8 cellular contexts compared by ENCODE assay signal in the genomic region with DNA sequence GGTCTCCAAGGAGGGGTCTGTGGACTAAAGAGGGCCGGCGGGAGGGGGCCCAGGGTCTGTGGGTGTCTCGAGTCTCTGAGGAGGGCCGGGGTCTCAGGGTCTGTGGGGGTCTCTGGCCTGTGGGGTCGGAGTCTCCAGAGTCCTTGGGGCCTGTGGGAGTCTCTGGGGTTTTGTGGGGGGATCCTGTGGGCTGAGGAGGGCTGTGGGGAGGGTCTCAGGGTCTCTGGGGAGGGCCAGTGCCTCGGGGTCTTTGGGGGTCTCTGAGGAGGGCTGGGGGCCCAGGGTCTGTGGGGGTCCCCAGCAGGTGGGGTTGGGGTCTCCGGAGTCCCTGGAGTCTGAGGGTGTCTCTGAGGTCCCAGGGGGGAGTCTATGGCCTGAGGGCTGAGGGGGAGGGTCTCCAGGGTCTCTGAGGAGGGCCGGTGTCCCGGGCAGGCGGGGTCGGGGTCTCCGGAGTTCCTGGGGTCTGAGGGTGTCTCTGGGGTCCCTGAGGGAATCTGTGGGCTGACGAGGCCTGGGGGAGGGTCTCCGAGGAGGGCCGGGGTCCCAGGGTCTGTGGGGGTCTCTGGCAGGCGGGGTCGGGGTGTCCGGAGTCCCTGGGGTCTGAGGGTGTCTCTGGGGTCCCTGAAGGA. TPM values are rescaled to one million over a fixed set of nuclear protein-coding genes. Genes with fewer than 3 reads are reported as not detected.
DNase-seq lines count a peak whose midpoint lies in the region; ATAC-seq lines count a peak whose summit lies in the region.

No MANE protein-coding gene starts in this region.

- peaks cover 0 to 2% of the 10 kb centered on the region in 2 donors for H3K9me3 Mint-ChIP-seq in stimulated activated naive B cell treated with anti-CD40 and anti-IgM and Interleukin-4, amounts not matched to agents 10 μg/mL and 1 μg/mL and 100 μg/mL, for 72 hours

- H3K9me3 ChIP-seq in HUES64 (ENCODE audit: insufficient read depth, low read depth, low read length) (no peaks in the 10 kb centered on the region), iPS-20b (ENCODE audit: insufficient read depth, low read depth, low read length) (no peaks in the 10 kb centered on the region)

- peak overlapping the region; percentile 79 to 86 for H3K4me3 Mint-ChIP-seq in stimulated activated naive B cell treated with anti-CD40 and anti-IgM and Interleukin-4, amounts not matched to agents 10 μg/mL and 1 μg/mL and 100 μg/mL, for 72 hours

- H3K4me3 ChIP-seq in HUES64 (ENCODE audit: low read length) (peak overlapping the region; percentile 89), iPS-20b (ENCODE audit: low read length) (peak overlapping the region; percentile 81)

- H3K27ac Mint-ChIP-seq in stimulated activated naive B cell treated with anti-CD40 and anti-IgM and Interleukin-4, amounts not matched to agents 10 μg/mL and 1 μg/mL and 100 μg/mL, for 72 hours = peak overlapping the region; percentile 93

- no peak for ATAC-seq in stimulated activated naive B cell treated with anti-CD40 and anti-IgM and Interleukin-4, amounts not matched to agents 10 μg/mL and 1 μg/mL and 100 μg/mL, for 72 hours (replicated peaks)
- no peak for ATAC-seq in GM18861 (IDR thresholded peaks at IDR 0.05; ENCODE audit: unreplicated experiment)
- no peak for ATAC-seq in HG02759 (IDR thresholded peaks at IDR 0.05; ENCODE audit: unreplicated experiment)

- DNase-seq in stimulated activated naive B cell treated with anti-CD40 and anti-IgM and Interleukin-4, amounts not matched to agents 10 μg/mL and 1 μg/mL and 100 μg/mL, for 72 hours = no peak
- no peak for DNase-seq in effector CD4-positive, alpha-beta T cell
- no peak for DNase-seq in GF-D8 (lab: John Stamatoyannopoulos, UW)

- H3K27ac ChIP-seq in HUES64 (ENCODE audit: low read depth, low read length) (no peak overlapping the region), adipose tissue (ENCODE audit: low read depth, low read length) (peak overlapping the region; percentile 97), iPS-20b (ENCODE audit: low read length) (no peak overlapping the region)

- H3K27me3 ChIP-seq in HUES64 (ENCODE audit: insufficient read depth, low read length) = no peaks in the 10 kb centered on the region
- H3K27me3 ChIP-seq in iPS-20b (ENCODE audit: insufficient read depth, low read length) = no peaks in the 10 kb centered on the region

- peaks cover 41 to 79% of the 10 kb centered on the region in 2 donors for H3K4me1 Mint-ChIP-seq in stimulated activated naive B cell treated with anti-CD40 and anti-IgM and Interleukin-4, amounts not matched to agents 10 μg/mL and 1 μg/mL and 100 μg/mL, for 72 hours

- H3K9ac ChIP-seq in HUES64 (ENCODE audit: low read depth, low read length) (peak overlapping the region; percentile 77), iPS-20b (ENCODE audit: low read depth, low read length) (peak overlapping the region; percentile 91)

- peaks cover 7 to 8% of the 10 kb centered on the region in 2 donors for H3K36me3 Mint-ChIP-seq in stimulated activated naive B cell treated with anti-CD40 and anti-IgM and Interleukin-4, amounts not matched to agents 10 μg/mL and 1 μg/mL and 100 μg/mL, for 72 hours

- no peaks in the 10 kb centered on the region for H3K27me3 Mint-ChIP-seq in stimulated activated naive B cell treated with anti-CD40 and anti-IgM and Interleukin-4, amounts not matched to agents 10 μg/mL and 1 μg/mL and 100 μg/mL, for 72 hours

- WGBS in HUES64 = 53% methylated on average over 18 of the region's 18 CpGs
- WGBS in adipose tissue, 3 donors = 38 to 41% (median 39%) methylated on average over 18 of the region's 18 CpGs

- no peaks in the 10 kb centered on the region for H3K36me3 ChIP-seq in HUES64 (ENCODE audit: insufficient read depth, low read length)
- H3K36me3 ChIP-seq in iPS-20b (ENCODE audit: insufficient read depth, low read depth, low read length) = no peaks in the 10 kb centered on the region

- H3K4me1 ChIP-seq in HUES64 (ENCODE audit: insufficient read depth, low read length) = peaks cover 7% of the 10 kb centered on the region; the same call in 1 of the 2 replicates
- peaks cover 11% of the 10 kb centered on the region; the same call in 1 of the 2 replicates for H3K4me1 ChIP-seq in iPS-20b (ENCODE audit: insufficient read depth, low read length)

RNA-seq across cellular contexts. Expression of gene PLEKHM2, which starts 0.6 kb away (rescaled TPM):
- 27.9 TPM for polyA plus RNA-seq in HUES64 (2013, experiment 1 of 2)
- 29.3 TPM for polyA plus RNA-seq in HUES64 (2013, experiment 2 of 2)
- polyA plus RNA-seq in adipose tissue = 10 to 100 TPM; 23.4 to 55.2 (median 41.1) TPM

RNA-seq across cellular contexts. Expression of gene SLC25A34, which starts 52.5 kb away (rescaled TPM):
- polyA plus RNA-seq in HUES64 (2013, experiment 1 of 2) = 0.20 TPM
- polyA plus RNA-seq in HUES64 (2013, experiment 2 of 2) = 0.38 TPM
- 1 to 10 TPM; 2.3 to 4.2 (median 2.8) TPM for polyA plus RNA-seq in adipose tissue

RNA-seq across cellular contexts. Expression of gene TMEM82, which starts 58.8 kb away (rescaled TPM):
- 0.50 TPM for polyA plus RNA-seq in HUES64 (2013, experiment 1 of 2)
- polyA plus RNA-seq in HUES64 (2013, experiment 2 of 2) = 0.57 TPM
- under 1 TPM in 1 of 3 donors, not detected in 2; 0.04 TPM for polyA plus RNA-seq in adipose tissue
